Comparison of ENCODE assay signal across 1 cellular context in the genomic region with DNA sequence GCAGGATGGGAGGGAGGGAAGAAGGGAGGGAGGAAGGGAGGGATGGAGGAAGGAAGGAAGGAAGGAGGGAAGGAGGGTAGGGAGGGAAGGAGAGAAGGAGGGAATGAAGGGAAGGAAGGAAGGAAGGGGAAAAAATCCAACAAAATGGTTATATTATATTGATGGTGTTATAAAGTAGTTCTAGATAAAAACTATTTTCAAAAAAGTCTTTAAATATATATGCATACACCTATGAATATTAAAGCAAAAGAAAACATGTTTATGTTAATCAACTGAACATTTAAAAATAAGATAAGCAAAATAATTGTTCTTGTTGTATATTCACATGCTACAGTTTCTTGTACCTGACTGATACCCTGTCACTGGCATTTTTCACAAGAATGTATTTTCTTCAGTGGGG.
TF ChIP-seq lines count a peak whose summit lies in the region.

No MANE protein-coding gene starts in this region.

TF ChIP-seq in K562, 482 proteins besides CTCF, POLR2A, EP300 and RAD21:
- TF ChIP-seq SMARCB1 (IDR thresholded peaks at IDR 0.05; ENCODE audit: insufficient read length, low read depth) (no peak), SREBF2 (CRISPR knock-in tag; IDR thresholded peaks at IDR 0.05) (no peak), ETV6 (IDR thresholded peaks at IDR 0.05; ENCODE audit: borderline replicate concordance in 1 of 2, low read depth in 2 of 2, low read length in 1 of 2) (no peak), ETV6 (CRISPR knock-in tag; IDR thresholded peaks at IDR 0.05; ENCODE audit: borderline replicate concordance) (no peak), YBX1 (IDR thresholded peaks at IDR 0.05) (no peak), ZNF512 (tag; IDR thresholded peaks at IDR 0.05) (peak; percentile 43; the same call in 1 of the 2 replicates)
- TF ChIP-seq, protein P1, sequence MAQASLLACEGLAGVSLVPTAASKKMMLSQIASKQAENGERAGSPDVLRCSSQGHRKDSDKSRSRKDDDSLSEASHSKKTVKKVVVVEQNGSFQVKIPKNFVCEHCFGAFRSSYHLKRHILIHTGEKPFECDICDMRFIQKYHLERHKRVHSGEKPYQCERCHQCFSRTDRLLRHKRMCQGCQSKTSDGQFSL (CRISPR knock-in tag; IDR thresholded peaks at IDR 0.05), result no peak
- TF ChIP-seq, protein P1 (tag; IDR thresholded peaks at IDR 0.05), result no peak
